3 cellular contexts compared by ENCODE assay signal in the genomic region with DNA sequence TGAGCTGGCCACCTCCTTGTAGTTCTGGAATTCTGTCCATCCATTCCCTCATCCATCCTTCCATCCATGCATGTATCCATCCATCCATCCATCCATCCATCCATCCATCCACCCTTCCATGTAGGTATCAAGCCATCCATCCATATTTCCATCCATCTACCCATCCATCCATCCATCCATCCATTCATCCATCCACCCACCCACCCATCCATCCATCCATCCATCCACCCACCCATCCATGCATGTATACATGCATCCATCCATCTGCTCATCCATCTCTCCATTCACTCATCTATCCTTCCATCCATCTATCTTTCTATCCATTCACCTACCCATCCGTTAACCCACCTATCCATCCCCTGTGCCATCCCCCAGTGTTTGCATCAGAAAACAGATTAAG.
"Had no signal": no experiment of that assay in that cellular context is flagged by ENCODE, and none has a peak within 500 bp of the region (broad histone marks: within the 10 kb centered on the region; RNA-seq: fewer than 3 reads in every experiment).

No MANE protein-coding gene starts in this region.

- DNase-seq: GDM1, GF-D8 had no signal

- ATAC-seq: GM12878 had no signal

- H3K4me3 ChIP-seq: GM12878 had no signal
